8 cellular contexts compared by ENCODE assay signal in genomic region chr5:31531888-31532710, GRCh38. TPM values are rescaled to one million over a fixed set of nuclear protein-coding genes. Genes with fewer than 3 reads are reported as not detected.
A peak's percentile ranks its signal among the peaks of the same experiment; 100 is the strongest.
DNase-seq lines count a peak whose midpoint lies in the region; TF ChIP-seq lines count a peak whose summit lies in the region.

Gene C5orf22, plus strand, starts transcription at chr5:31532301. Its CDS starts 92 bp downstream, at chr5:31532393.
Gene DROSHA, minus strand, starts transcription at chr5:31532093. Its CDS starts 3,034 bp downstream, at chr5:31529059.

- peak within 1 kb of the TSS; percentile 88 for H3K14ac ChIP-seq in H9 (ENCODE audit: insufficient read depth, low read length)

- H3K79me2 ChIP-seq in H9 (ENCODE audit: insufficient read depth, low read length) (peaks cover 11% of the 10 kb centered on the region; the same call in 1 of the 2 replicates), neural cell (replicated peaks; ENCODE audit: insufficient read depth, low read length) (peaks cover 29% of the 10 kb centered on the region)

- no peak within 1 kb of the TSS for H3K23ac ChIP-seq in H9 (ENCODE audit: insufficient read length, low read depth, low read length)

- in situ Hi-C loops in G401 (cut with HindIII; ENCODE audit: low sequenced_read_pairs) = no loop called here

- peak within 1 kb of the TSS; percentile 92 for H3K9ac ChIP-seq in H9 (ENCODE audit: extremely low read depth, insufficient read length, low read length)
- peak within 1 kb of the TSS; percentile 74 for H3K9ac ChIP-seq in neural cell (ENCODE audit: low read length)

- no peaks in the 10 kb centered on the region for H3K9me3 ChIP-seq in H9 (ENCODE audit: control insufficient read depth, low read depth, low read length)
- H3K9me3 ChIP-seq in MG63 = no peaks in the 10 kb centered on the region
- H3K9me3 ChIP-seq in neural cell (ENCODE audit: low read length) = no peaks in the 10 kb centered on the region
- no peaks in the 10 kb centered on the region for H3K9me3 ChIP-seq in stomach

- no peak within 1 kb of the TSS for H2AK5ac ChIP-seq in H9 (ENCODE audit: insufficient read length, low read length)

- no peak within 1 kb of the TSS for H2BK120ac ChIP-seq in H9 (ENCODE audit: low read depth, low read length, poor library complexity, severe bottlenecking)

- H3K4me2 ChIP-seq in H9 (ENCODE audit: insufficient read depth, insufficient read length, low read length) (peak within 1 kb of the TSS; percentile 73), neural cell (ENCODE audit: low read length) (peak within 1 kb of the TSS; percentile 72)

- TF ChIP-seq POLR2A in stomach (IDR thresholded peaks at IDR 0.05) = no peak

- H3K36me3 ChIP-seq in MG63 = peaks cover 55% of the 10 kb centered on the region
- H3K36me3 ChIP-seq in neural cell (ENCODE audit: insufficient read depth, low read length) = peaks cover 3% of the 10 kb centered on the region
- peaks cover 13 to 57% (median 48%) of the 10 kb centered on the region in 4 donors for H3K36me3 ChIP-seq in stomach

- H3K36me3 Mint-ChIP-seq in H9 (ENCODE audit: insufficient read depth in 1 of 3, low read depth in 3 of 3) = peaks cover 32 to 63% (median 60%) of the 10 kb centered on the region in 3 experiments; a peak in 6 of 7 replicates

- H3F3A ChIP-seq in neural cell (ENCODE audit: insufficient read depth, low read length, poor library complexity, severe bottlenecking) = no peaks in the 10 kb centered on the region

- H3K4me3 Mint-ChIP-seq in H9 = peak within 1 kb of the TSS; percentile 99

- intact Hi-C loops in stomach (cut with DNase I; ENCODE audit: low total_unique reads) = no loop called here

- H3K27me3 ChIP-seq in H9 (ENCODE audit: insufficient read depth, low read length) = no peaks in the 10 kb centered on the region
- no peaks in the 10 kb centered on the region for H3K27me3 ChIP-seq in MG63
- H3K27me3 ChIP-seq in neural cell (ENCODE audit: insufficient read depth, low read depth, low read length) = no peaks in the 10 kb centered on the region
- H3K27me3 ChIP-seq in stomach = no peaks in the 10 kb centered on the region

- no peaks in the 10 kb centered on the region for H3K9me2 ChIP-seq in neural cell (ENCODE audit: insufficient read depth, low read length)

- H3K4me3 ChIP-seq in MG63 (peak within 1 kb of the TSS; percentile 91), fibroblast of villous mesenchyme (ENCODE audit: low read depth, low read length) (peak within 1 kb of the TSS; percentile 89), neural cell (ENCODE audit: low read length) (peak within 1 kb of the TSS; percentile 69), stomach (peak within 1 kb of the TSS; percentile 75 to 98 (median 84))

- TF ChIP-seq EP300 in neural cell (conservative IDR thresholded peaks at IDR 0.05; ENCODE audit: poor library complexity, severe bottlenecking) (peak; percentile 33), stomach (IDR thresholded peaks at IDR 0.05) (no peak)

- H2BK12ac ChIP-seq in H9 (ENCODE audit: insufficient read length, low read depth, low read length) = no peak within 1 kb of the TSS

- peaks cover 15 to 27% of the 10 kb centered on the region in 2 experiments for H3K4me1 Mint-ChIP-seq in H9

- H2AFZ ChIP-seq in H9 (ENCODE audit: low read length) (no peak within 1 kb of the TSS), neural cell (ENCODE audit: low read depth, low read length) (peak within 1 kb of the TSS; percentile 70)

- H3K4me1 ChIP-seq in H9 (ENCODE audit: insufficient read depth, low read length) = 0 out of 2 replicates have a peak, but pooled peaks cover 3% of the 10 kb centered on the region
- H3K4me1 ChIP-seq in stomach = peaks cover 26 to 45% (median 36%) of the 10 kb centered on the region in 4 donors

- TF ChIP-seq RAD21 in neural cell (conservative IDR thresholded peaks at IDR 0.05) = peak; percentile 24

- H3K18ac ChIP-seq in H9 (ENCODE audit: insufficient read length, low read depth, low read length) = peak within 1 kb of the TSS; percentile 89

- H3T11ph ChIP-seq in H9 (ENCODE audit: low read length) = no peak within 1 kb of the TSS

- H3K79me1 ChIP-seq in H9 (ENCODE audit: insufficient read depth, low read depth, low read length, poor library complexity, severe bottlenecking) = peaks cover 5% of the 10 kb centered on the region

- peak within 1 kb of the TSS; percentile 65 for H3K27ac ChIP-seq in H9 (ENCODE audit: insufficient read length, low read depth, low read length)
- H3K27ac ChIP-seq in neural cell (ENCODE audit: low read length) = peak within 1 kb of the TSS; percentile 65
- peak within 1 kb of the TSS; percentile 73 to 88 (median 83) for H3K27ac ChIP-seq in stomach

- no peak within 1 kb of the TSS for H3K4ac ChIP-seq in H9 (ENCODE audit: low read depth, low read length)

- H4K8ac ChIP-seq in H9 (replicated peaks; ENCODE audit: insufficient read length, low read depth, low read length) = peak within 1 kb of the TSS; percentile 20

- DNase-seq in G401 (ENCODE audit: low spot score) (peak; percentile 99), H9 (peak; percentile 96), MG63 (peak; percentile 99), SHP77 treated with DMSO at 0.1 percent for 48 hours (lab: John Stamatoyannopoulos, UW) (peak; percentile 98), fibroblast of villous mesenchyme (ENCODE audit: low read depth) (peak; percentile 96), stomach (peak; percentile 95)
- DNase-seq in activated effector memory CD4-positive, alpha-beta T cell treated with anti-CD3 and anti-CD28 coated beads, Interleukin-2, amount 50 U/mL, for 16 hours = peak; percentile 96

- H3K56ac ChIP-seq in H9 (ENCODE audit: insufficient read length, low read depth, low read length) = no peak within 1 kb of the TSS

- no peak within 1 kb of the TSS for H4K91ac ChIP-seq in H9 (ENCODE audit: insufficient read length, low read depth, low read length)

- no peak within 1 kb of the TSS for H4K5ac ChIP-seq in H9 (ENCODE audit: insufficient read length, low read depth, low read length)

- TF ChIP-seq CTCF in H9 (conservative IDR thresholded peaks at IDR 0.05) = no peak
- peak; percentile 5 for TF ChIP-seq CTCF in fibroblast of villous mesenchyme (IDR thresholded peaks at IDR 0.05; ENCODE audit: insufficient read depth, low read depth, low read length)
- peak; percentile 51 for TF ChIP-seq CTCF in neural cell (IDR thresholded peaks at IDR 0.05; ENCODE audit: poor library complexity, severe bottlenecking)
- no peak for TF ChIP-seq CTCF in stomach (IDR thresholded peaks at IDR 0.05)

- no peaks in the 10 kb centered on the region for H3K27me3 Mint-ChIP-seq in H9 (ENCODE audit: low read depth)

- H3K9me3 Mint-ChIP-seq in H9 = no peaks in the 10 kb centered on the region

- H4K20me1 ChIP-seq in H9 (ENCODE audit: control insufficient read depth, insufficient read depth, insufficient read length) = no peaks in the 10 kb centered on the region
- H4K20me1 ChIP-seq in neural cell (ENCODE audit: insufficient read depth) = no peaks in the 10 kb centered on the region

- peaks cover 12% of the 10 kb centered on the region for H3K23me2 ChIP-seq in H9 (ENCODE audit: insufficient read length, low read depth, low read length, poor library complexity, severe bottlenecking)

- no peak within 1 kb of the TSS for H2BK5ac ChIP-seq in H9 (ENCODE audit: insufficient read length, low read length)

- no peak within 1 kb of the TSS for H2BK15ac ChIP-seq in H9 (ENCODE audit: low read depth, low read length)

- no CpG with 5 or more reads among the region's 58 CpGs for WGBS in H9 (ENCODE audit: extremely low coverage, insufficient read length, low lambda C conversion rate)
- WGBS in stomach, 5 donors = 0 to 1% (median 0%) methylated on average over 41 to 58 of the region's 58 CpGs

- peak within 1 kb of the TSS; percentile 99 for H3K27ac Mint-ChIP-seq in H9

- H2BK20ac ChIP-seq in H9 (ENCODE audit: low read depth, low read length, poor library complexity, severe bottlenecking) = no peak within 1 kb of the TSS

TF ChIP-seq in neural cell, 6 proteins besides CTCF, POLR2A, EP300 and RAD21 (continues in another document):
- TF ChIP-seq POLR2AphosphoS5 (IDR thresholded peaks at IDR 0.05) (peak; percentile 70), SMC3 (conservative IDR thresholded peaks at IDR 0.05; ENCODE audit: poor library complexity) (peak; percentile 63), REST (IDR thresholded peaks at IDR 0.05; ENCODE audit: borderline replicate concordance) (no peak)

RNA-seq across cellular contexts. Expression of gene C5orf22, which starts in this region (rescaled TPM):
- 5.4 and 6.3 TPM in 2 replicates for total RNA-seq in G401 (2014; rRNA removed; shearing (Covaris generic))
- total RNA-seq in H9 (2021) = 33.5 and 34.0 TPM in 2 replicates
- 2.9 and 3.5 TPM in 2 replicates for total RNA-seq in MG63 (2014; rRNA removed; shearing (Covaris generic); ENCODE audit: low replicate concordance)
- total RNA-seq in fibroblast of villous mesenchyme = 22.2 and 42.3 TPM in 2 replicates
- polyA plus RNA-seq in neural cell = 18.9 and 20.3 TPM in 2 replicates
- polyA minus RNA-seq in neural cell = 48.5 and 53.9 TPM in 2 replicates
- total RNA-seq in stomach = 10 to 100 TPM in 2 of 5 donors, 1 to 10 TPM in 3; 1.4 to 40.6 (median 7.0) TPM
- polyA plus RNA-seq in stomach = 10 to 100 TPM in 1 of 3 donors, 1 to 10 TPM in 2; 8.5 to 11.8 (median 8.7) TPM

RNA-seq across cellular contexts. Expression of gene DROSHA, which starts in this region (rescaled TPM):
- 38.8 and 39.6 TPM in 2 replicates for total RNA-seq in G401 (2014; rRNA removed; shearing (Covaris generic))
- 106 and 116 TPM in 2 replicates for total RNA-seq in H9 (2021)
- 47.1 and 79.5 TPM in 2 replicates for total RNA-seq in MG63 (2014; rRNA removed; shearing (Covaris generic); ENCODE audit: low replicate concordance)
- total RNA-seq in fibroblast of villous mesenchyme = 37.0 and 54.8 TPM in 2 replicates
- polyA plus RNA-seq in neural cell = 88.5 and 109 TPM in 2 replicates
- 89.4 and 129 TPM in 2 replicates for polyA minus RNA-seq in neural cell
- total RNA-seq in stomach = 10 to 100 TPM; 28.0 to 77.2 (median 51.6) TPM
- polyA plus RNA-seq in stomach = 10 to 100 TPM; 25.2 to 62.2 (median 33.8) TPM

Comparison
In these comparisons a context has a peak if more than half of its experiments do, and no peak if none do; other contexts are left out.
1. Peak in every context shown above with its lines: DNase-seq, H3K4me3 ChIP-seq and H3K27ac ChIP-seq.
2. CTCF ChIP-seq: peak in fibroblast of villous mesenchyme (single experiment) and neural cell (single experiment); none in H9 (single experiment) and stomach (0 of 7).